15 cellular contexts compared by ENCODE assay signal in genomic region chr3:61580982-61581654, GRCh38. TPM values are rescaled to one million over a fixed set of nuclear protein-coding genes. Genes with fewer than 3 reads are reported as not detected.
DNase-seq lines count a peak whose midpoint lies in the region; ATAC-seq and TF ChIP-seq lines count a peak whose summit lies in the region.
"Had no signal": no experiment of that assay in that cellular context is flagged by ENCODE, and none has a peak within 500 bp of the region (broad histone marks: within the 10 kb centered on the region; RNA-seq: fewer than 3 reads in every experiment).

No MANE protein-coding gene starts in this region.

- CTCF ChIA-PET in activated CD4-positive, alpha-beta memory T cell treated with anti-CD3 and anti-CD28 coated beads, Interleukin-2, amount 10 ng/mL, durations not matched to agents 7 days and 5 days (lab: Charles Lee): no interaction called here

- DNase-seq in left ventricle myocardium inferior (no peak), left cardiac atrium (no peak), nephron progenitor cell (no peak), aorta (no peak), NCI-H146 treated with DMSO at 0.1 percent for 48 hours (lab: John Stamatoyannopoulos, UW; ENCODE audit: unreplicated experiment) (no peak)
- no peak for DNase-seq in central memory CD4-positive, alpha-beta T cell
- no peak for DNase-seq in activated CD4-positive, alpha-beta memory T cell treated with anti-CD3 and anti-CD28 coated beads, Interleukin-2, amount 10 ng/mL, durations not matched to agents 7 days and 5 days
- DNase-seq: CD8-positive, alpha-beta T cell; GOT3; NCI-H1105 treated with DMSO at 0.1 percent for 48 hours; NCI-H1930; NCI-H446 had no signal

- peak overlapping the region; percentile 11 for H3K27ac ChIP-seq in left ventricle myocardium inferior (replicated peaks)
- H3K27ac ChIP-seq in aorta (ENCODE audit: low read depth in 1 of 2, low read length in 2 of 2): peak overlapping the region; percentile 5 to 46
- H3K27ac ChIP-seq: BLaER1 had no signal

- H3K27me3 ChIP-seq in left ventricle myocardium inferior (ENCODE audit: low read depth) (no peaks in the 10 kb centered on the region), aorta (ENCODE audit: control insufficient read depth in 1 of 2, insufficient read depth in 2 of 2, low read length in 1 of 2) (no peaks in the 10 kb centered on the region)
- H3K27me3 ChIP-seq: BLaER1 had no signal

- H3K36me3 Mint-ChIP-seq in brain: peaks cover 13% of the 10 kb centered on the region
- peaks cover 33% of the 10 kb centered on the region for H3K36me3 Mint-ChIP-seq in nephron progenitor cell (ENCODE audit: low read depth)
- no peaks in the 10 kb centered on the region for H3K36me3 Mint-ChIP-seq in activated CD4-positive, alpha-beta memory T cell treated with anti-CD3 and anti-CD28 coated beads, Interleukin-2, amount 10 ng/mL, durations not matched to agents 7 days and 5 days (ENCODE audit: low read depth)
- H3K36me3 Mint-ChIP-seq: CD8-positive, alpha-beta T cell had no signal

- no peaks in the 10 kb centered on the region for H3K36me3 ChIP-seq in left ventricle myocardium inferior
- no peaks in the 10 kb centered on the region for H3K36me3 ChIP-seq in aorta (ENCODE audit: control insufficient read depth in 1 of 2, insufficient read depth in 2 of 2, low read length in 1 of 2)

- H3K9me3 ChIP-seq in left ventricle myocardium inferior (replicated peaks) (no peaks in the 10 kb centered on the region), aorta (ENCODE audit: control insufficient read depth, low read length) (no peaks in the 10 kb centered on the region)
- H3K9me3 ChIP-seq: BLaER1 had no signal

- POLR2A ChIA-PET in activated CD4-positive, alpha-beta memory T cell treated with anti-CD3 and anti-CD28 coated beads, Interleukin-2, amount 10 ng/mL, durations not matched to agents 7 days and 5 days (lab: Charles Lee): no interaction called here

- H3K9me3 Mint-ChIP-seq in brain (peaks cover 0 to 3% (median 0%) of the 10 kb centered on the region in 5 experiments), nephron progenitor cell (peaks cover 5% of the 10 kb centered on the region)
- H3K9me3 Mint-ChIP-seq in activated CD4-positive, alpha-beta memory T cell treated with anti-CD3 and anti-CD28 coated beads, Interleukin-2, amount 10 ng/mL, durations not matched to agents 7 days and 5 days: no peaks in the 10 kb centered on the region
- H3K9me3 Mint-ChIP-seq: CD8-positive, alpha-beta T cell had no signal

- H3K27ac Mint-ChIP-seq in brain (peak overlapping the region in 3 of 5 experiments; percentile 12 to 22 (median 13)), nephron progenitor cell (peak overlapping the region; percentile 96)
- no peak overlapping the region for H3K27ac Mint-ChIP-seq in activated CD4-positive, alpha-beta memory T cell treated with anti-CD3 and anti-CD28 coated beads, Interleukin-2, amount 10 ng/mL, durations not matched to agents 7 days and 5 days
- H3K27ac Mint-ChIP-seq: CD8-positive, alpha-beta T cell had no signal

- H3K4me1 Mint-ChIP-seq in brain (peaks cover 31% of the 10 kb centered on the region), nephron progenitor cell (peaks cover 71% of the 10 kb centered on the region)
- no peaks in the 10 kb centered on the region for H3K4me1 Mint-ChIP-seq in activated CD4-positive, alpha-beta memory T cell treated with anti-CD3 and anti-CD28 coated beads, Interleukin-2, amount 10 ng/mL, durations not matched to agents 7 days and 5 days

- H3K27me3 Mint-ChIP-seq in brain: peaks cover 3% of the 10 kb centered on the region
- H3K27me3 Mint-ChIP-seq in nephron progenitor cell (ENCODE audit: low read depth, poor library complexity): no peaks in the 10 kb centered on the region
- no peaks in the 10 kb centered on the region for H3K27me3 Mint-ChIP-seq in activated CD4-positive, alpha-beta memory T cell treated with anti-CD3 and anti-CD28 coated beads, Interleukin-2, amount 10 ng/mL, durations not matched to agents 7 days and 5 days

- no peak for ATAC-seq in left cardiac atrium
- no peak for ATAC-seq in aorta (ENCODE audit: low FRiP score)
- ATAC-seq: CD8-positive, alpha-beta T cell had no signal

- TF ChIP-seq CTCF in left ventricle myocardium inferior (IDR thresholded peaks at IDR 0.05; ENCODE audit: borderline replicate concordance) (no peak), brain (conservative IDR thresholded peaks at IDR 0.05) (no peak), nephron progenitor cell (IDR thresholded peaks at IDR 0.05) (no peak)

- H3K4me3 Mint-ChIP-seq in brain: peak overlapping the region in 1 of 5 experiments; percentile 16
- peak overlapping the region; percentile 29 for H3K4me3 Mint-ChIP-seq in nephron progenitor cell
- H3K4me3 Mint-ChIP-seq in activated CD4-positive, alpha-beta memory T cell treated with anti-CD3 and anti-CD28 coated beads, Interleukin-2, amount 10 ng/mL, durations not matched to agents 7 days and 5 days: no peak overlapping the region
- H3K4me3 Mint-ChIP-seq: CD8-positive, alpha-beta T cell had no signal

- intact Hi-C loops in left ventricle myocardium inferior (cut with micrococcal nuclease): no loop called here
- intact Hi-C loops in left cardiac atrium (cut with DNase I): no loop called here
- intact Hi-C loops in aorta (cut with DNase I): no loop called here

- 40 to 48% methylated on average over 7 of the region's 7 CpGs for WGBS in aorta, 2 donors

- peaks cover 85% of the 10 kb centered on the region for H3K4me1 ChIP-seq in left ventricle myocardium inferior
- peaks cover 0 to 6% of the 10 kb centered on the region in 2 donors for H3K4me1 ChIP-seq in aorta (ENCODE audit: control insufficient read depth in 1 of 2, insufficient read depth in 2 of 2, low read length in 2 of 2)
- H3K4me1 ChIP-seq: BLaER1 had no signal

- no peak overlapping the region for H3K4me3 ChIP-seq in left ventricle myocardium inferior
- no peak overlapping the region for H3K4me3 ChIP-seq in aorta (ENCODE audit: low read length in 2 of 2)
- H3K4me3 ChIP-seq: BLaER1 had no signal

RNA-seq across cellular contexts. Expression of gene PTPRG, which starts 19.7 kb away (rescaled TPM):
- total RNA-seq in left ventricle myocardium inferior (29.6 TPM), left cardiac atrium (10 to 100 TPM; 37.6 to 46.9 TPM), aorta (100 to 1,000 TPM in 1 of 2 donors, 10 to 100 TPM in 1; 85.0 to 150 TPM)
- polyA plus RNA-seq in brain (ENCODE audit: insufficient read depth, low read depth, low replicate concordance) (7.4 TPM), aorta (10 to 100 TPM in 1 of 2 donors, 1 to 10 TPM in 1; 5.3 to 19.8 TPM)
- total RNA-seq in activated CD4-positive, alpha-beta memory T cell treated with anti-CD3 and anti-CD28 coated beads, Interleukin-2, amount 10 ng/mL, durations not matched to agents 7 days and 5 days: under 1 TPM; 0.13 to 0.15 TPM
- total RNA-seq: CD8-positive, alpha-beta T cell; HT-29 had no signal

Comparison
In these comparisons a context has a peak if more than half of its experiments do, and no peak if none do; other contexts are left out.
1. RNA of gene PTPRG, which starts 19.7 kb away (total RNA-seq): 85.0 to 150 TPM in aorta, 37.6 to 46.9 TPM in left cardiac atrium and 29.6 TPM in left ventricle myocardium inferior (single experiment); 0.13 to 0.15 TPM in activated CD4-positive, alpha-beta memory T cell treated with anti-CD3 and anti-CD28 coated beads, Interleukin-2, amount 10 ng/mL, durations not matched to agents 7 days and 5 days; every median in the first group is over 10 times any median in the second.